ENCODE assay signal across 12 cellular contexts in the genomic region with DNA sequence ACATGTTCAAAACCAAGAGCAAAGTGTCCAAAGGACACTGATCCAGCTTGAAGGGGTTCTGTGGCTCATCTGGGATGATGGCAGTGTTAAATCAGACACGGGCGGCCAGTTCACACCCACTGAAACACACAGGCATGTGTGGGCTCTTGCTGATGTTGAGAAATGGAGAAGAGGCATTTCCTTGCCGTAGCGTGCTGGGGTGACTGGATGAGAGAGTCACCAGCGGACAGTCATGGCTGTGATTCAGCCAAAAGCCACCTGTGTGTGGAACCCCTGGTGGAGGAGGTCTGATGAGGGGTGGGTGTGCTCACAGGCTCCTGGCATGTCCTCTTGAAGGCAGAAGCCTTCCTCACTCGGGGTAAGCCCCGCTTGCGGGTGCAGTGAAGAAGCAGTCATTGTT. TPM values are rescaled to one million over a fixed set of nuclear protein-coding genes. Genes with fewer than 3 reads are reported as not detected.
DNase-seq lines count a peak whose midpoint lies in the region; ATAC-seq, FAIRE-seq and TF ChIP-seq lines count a peak whose summit lies in the region.
"Had no signal": no experiment of that assay in that cellular context is flagged by ENCODE, and none has a peak within 500 bp of the region (broad histone marks: within the 10 kb centered on the region; RNA-seq: fewer than 3 reads in every experiment).

No MANE protein-coding gene starts in this region.

- intact Hi-C loops in endothelial cell of umbilical vein (cut with micrococcal nuclease) = no loop called here

- TF ChIP-seq POLR2A in endothelial cell of umbilical vein (IDR thresholded peaks at IDR 0.05; ENCODE audit: low read depth, low read length) = no peak

- peaks cover 47% of the 10 kb centered on the region for H3K4me1 Mint-ChIP-seq in stimulated activated memory B cell treated with anti-CD40 and anti-IgM and Interleukin-4, amounts not matched to agents 10 μg/mL and 1 μg/mL and 100 μg/mL, for 72 hours

- H3K9me3 ChIP-seq in endothelial cell of umbilical vein (replicated peaks; ENCODE audit: control insufficient read depth, insufficient read depth, low read length) = peaks cover 4% of the 10 kb centered on the region

- no TSS peak for BruUV-seq in endothelial cell of umbilical vein (replicated peaks; lab: Mats Ljungman, UMichigan)

- TF ChIP-seq CTCF in endothelial cell of umbilical vein (IDR thresholded peaks at IDR 0.05; ENCODE audit: extremely low read depth in 1 of 2, insufficient read depth in 1 of 2, low read depth in 1 of 2, low read length in 2 of 2) = no peak

- no peaks in the 10 kb centered on the region for H3K9me1 ChIP-seq in endothelial cell of umbilical vein (replicated peaks; ENCODE audit: control insufficient read depth, extremely low read depth, insufficient read depth, low read length)

- H3K36me3 ChIP-seq in endothelial cell of umbilical vein (ENCODE audit: control insufficient read depth in 2 of 2, extremely low read depth in 1 of 2, insufficient read depth in 2 of 2, low read length in 2 of 2) = peaks cover 10 to 41% of the 10 kb centered on the region in 2 experiments

- no peak overlapping the region for H3K4me3 ChIP-seq in endothelial cell of umbilical vein (replicated peaks in 1 of 3; ENCODE audit: insufficient read depth in 1 of 3, low read depth in 1 of 3, low read length in 3 of 3)

- ATAC-seq in stimulated activated memory B cell treated with anti-CD40 and anti-IgM and Interleukin-4, amounts not matched to agents 10 μg/mL and 1 μg/mL and 100 μg/mL, for 72 hours = no peak
- ATAC-seq in HG02642 (IDR thresholded peaks at IDR 0.05; ENCODE audit: poor library complexity, unreplicated experiment) (no peak), GM18873 (IDR thresholded peaks at IDR 0.05; ENCODE audit: low FRiP score, unreplicated experiment) (no peak)
- ATAC-seq: foreskin keratinocyte had no signal

- H3K27ac Mint-ChIP-seq in stimulated activated memory B cell treated with anti-CD40 and anti-IgM and Interleukin-4, amounts not matched to agents 10 μg/mL and 1 μg/mL and 100 μg/mL, for 72 hours = peak overlapping the region; percentile 17

- DNase-seq in activated effector memory CD4-positive, alpha-beta T cell treated with anti-CD3 and anti-CD28 coated beads, Interleukin-2, amount 50 U/mL, for 16 hours = peak; percentile 39
- DNase-seq in activated effector memory CD4-positive, alpha-beta T cell treated with Interleukin-2 at 50 U/mL for 16 hours = no peak
- DNase-seq in HuH-7.5 (ENCODE audit: low spot score) (peak; percentile 2), endothelial cell of umbilical vein (ENCODE audit: low read depth, low spot score) (no peak)
- no peak for DNase-seq in effector CD8-positive, alpha-beta T cell (lab: John Stamatoyannopoulos, UW)
- DNase-seq: DMS79, foreskin keratinocyte, NCI-H1694 had no signal

- dilution Hi-C loops in endothelial cell of umbilical vein (cut with MboI; ENCODE audit: extremely low pct_ligation_motif_present, low sequenced_read_pairs) = no loop called here

- no peaks in the 10 kb centered on the region for H3K27me3 ChIP-seq in endothelial cell of umbilical vein (ENCODE audit: control insufficient read depth in 2 of 2, insufficient read depth in 2 of 2, low read length in 2 of 2)
- H3K27me3 ChIP-seq: foreskin keratinocyte had no signal

- peaks cover 84% of the 10 kb centered on the region for H3K79me2 ChIP-seq in endothelial cell of umbilical vein (ENCODE audit: control insufficient read depth, insufficient read depth, low read length)

- H3K9me3 Mint-ChIP-seq in stimulated activated memory B cell treated with anti-CD40 and anti-IgM and Interleukin-4, amounts not matched to agents 10 μg/mL and 1 μg/mL and 100 μg/mL, for 72 hours = peaks cover 9% of the 10 kb centered on the region

- H3K9ac ChIP-seq in endothelial cell of umbilical vein (replicated peaks; ENCODE audit: extremely low read depth, insufficient read depth, low read length) = no peak overlapping the region

- H3K4me2 ChIP-seq in endothelial cell of umbilical vein (ENCODE audit: insufficient read depth, low read length) = no peak overlapping the region

- H3K4me1 ChIP-seq in endothelial cell of umbilical vein (ENCODE audit: control insufficient read depth, extremely low read depth, insufficient read depth, low read length) = peaks cover 13% of the 10 kb centered on the region

- FAIRE-seq in endothelial cell of umbilical vein (lab: Jason Lieb, UNC) = peak; percentile 46

- CTCF ChIA-PET in endothelial cell of umbilical vein (lab: Charles Lee) = no interaction called here

- no peak overlapping the region for H3K27ac ChIP-seq in endothelial cell of umbilical vein (ENCODE audit: insufficient read depth, low read depth, low read length)
- H3K27ac ChIP-seq: foreskin keratinocyte, VCaP had no signal

- no peaks in the 10 kb centered on the region for H3K27me3 Mint-ChIP-seq in stimulated activated memory B cell treated with anti-CD40 and anti-IgM and Interleukin-4, amounts not matched to agents 10 μg/mL and 1 μg/mL and 100 μg/mL, for 72 hours

- no peak overlapping the region for H2AFZ ChIP-seq in endothelial cell of umbilical vein (ENCODE audit: low read depth, low read length)

- peaks cover 16% of the 10 kb centered on the region for H4K20me1 ChIP-seq in endothelial cell of umbilical vein (replicated peaks; ENCODE audit: control insufficient read depth, extremely low read depth, insufficient read depth, low read length)

- peaks cover 54% of the 10 kb centered on the region for H3K36me3 Mint-ChIP-seq in stimulated activated memory B cell treated with anti-CD40 and anti-IgM and Interleukin-4, amounts not matched to agents 10 μg/mL and 1 μg/mL and 100 μg/mL, for 72 hours

- POLR2A ChIA-PET in endothelial cell of umbilical vein (lab: Charles Lee) = no interaction called here

- H3K4me3 Mint-ChIP-seq in stimulated activated memory B cell treated with anti-CD40 and anti-IgM and Interleukin-4, amounts not matched to agents 10 μg/mL and 1 μg/mL and 100 μg/mL, for 72 hours = no peak overlapping the region

TF ChIP-seq in endothelial cell of umbilical vein, 7 proteins besides CTCF, POLR2A, EP300 and RAD21 (continues in another document):
- TF ChIP-seq MYC (IDR thresholded peaks at IDR 0.05; ENCODE audit: low read depth, low read length) = no peak
- TF ChIP-seq FOS (IDR thresholded peaks at IDR 0.05; ENCODE audit: borderline replicate concordance, insufficient read depth, low read length) = no peak
- TF ChIP-seq POLR2AphosphoS5 (IDR thresholded peaks at IDR 0.05; ENCODE audit: insufficient read depth, low read depth, low read length) = no peak
- no peak for TF ChIP-seq JUN (IDR thresholded peaks at IDR 0.05; ENCODE audit: borderline replicate concordance, insufficient read depth, insufficient read length, low read depth)
- TF ChIP-seq EZH2 (IDR thresholded peaks at IDR 0.05; ENCODE audit: borderline replicate concordance, low read depth, low read length, severe bottlenecking) = no peak

RNA-seq across cellular contexts. Expression of a gene that starts 7.2 kb away (rescaled TPM):
- 21.7 and 23.9 TPM in 2 replicates for total RNA-seq in endothelial cell of umbilical vein
- polyA plus RNA-seq in endothelial cell of umbilical vein = 19.9 and 21.1 TPM in 2 replicates
- 14.6 and 17.1 TPM in 2 replicates for polyA plus RNA-seq in endothelial cell of umbilical vein (2011; cell fraction: cytosol; rRNA removed)
- 22.9 and 27.5 TPM in 2 replicates for polyA plus RNA-seq in endothelial cell of umbilical vein (2011; cell fraction: nucleus; rRNA removed)
- polyA plus RNA-seq in endothelial cell of umbilical vein (2012) = 12.8 and 15.1 TPM in 2 replicates
- 2.4 and 2.6 TPM in 2 replicates for polyA minus RNA-seq in endothelial cell of umbilical vein
- polyA minus RNA-seq in endothelial cell of umbilical vein (2011; cell fraction: cytosol; rRNA and poly(A)+ RNA removed) = 4.3 TPM
- polyA minus RNA-seq in endothelial cell of umbilical vein (2011; cell fraction: nucleus; rRNA and poly(A)+ RNA removed) = 1.6 and 2.8 TPM in 2 replicates

RNA-seq across cellular contexts. Expression of a gene that starts 13.2 kb away (rescaled TPM):
- total RNA-seq in endothelial cell of umbilical vein = 57.0 and 58.7 TPM in 2 replicates
- polyA plus RNA-seq in endothelial cell of umbilical vein = 155 and 287 TPM in 2 replicates
- polyA plus RNA-seq in endothelial cell of umbilical vein (2011; cell fraction: cytosol; rRNA removed) = 84.5 and 110 TPM in 2 replicates
- polyA plus RNA-seq in endothelial cell of umbilical vein (2011; cell fraction: nucleus; rRNA removed) = 103 and 115 TPM in 2 replicates
- polyA plus RNA-seq in endothelial cell of umbilical vein (2012) = 43.4 and 51.1 TPM in 2 replicates
- 35.6 and 46.6 TPM in 2 replicates for polyA minus RNA-seq in endothelial cell of umbilical vein
- polyA minus RNA-seq in endothelial cell of umbilical vein (2011; cell fraction: cytosol; rRNA and poly(A)+ RNA removed) = 56.2 TPM
- 13.6 and 18.8 TPM in 2 replicates for polyA minus RNA-seq in endothelial cell of umbilical vein (2011; cell fraction: nucleus; rRNA and poly(A)+ RNA removed)

RNA-seq across cellular contexts. Expression of a gene that starts 13.4 kb away (rescaled TPM):
- total RNA-seq in endothelial cell of umbilical vein = 488 and 499 TPM in 2 replicates
- polyA plus RNA-seq in endothelial cell of umbilical vein = 844 and 1,054 TPM in 2 replicates
- 724 and 860 TPM in 2 replicates for polyA plus RNA-seq in endothelial cell of umbilical vein (2011; cell fraction: cytosol; rRNA removed)
- 433 and 446 TPM in 2 replicates for polyA plus RNA-seq in endothelial cell of umbilical vein (2011; cell fraction: nucleus; rRNA removed)
- 473 and 510 TPM in 2 replicates for polyA plus RNA-seq in endothelial cell of umbilical vein (2012)
- 691 and 797 TPM in 2 replicates for polyA minus RNA-seq in endothelial cell of umbilical vein
- 221 TPM for polyA minus RNA-seq in endothelial cell of umbilical vein (2011; cell fraction: cytosol; rRNA and poly(A)+ RNA removed)
- polyA minus RNA-seq in endothelial cell of umbilical vein (2011; cell fraction: nucleus; rRNA and poly(A)+ RNA removed) = 130 and 181 TPM in 2 replicates

RNA-seq across cellular contexts. Expression of a gene that starts 44.1 kb away (rescaled TPM):
- total RNA-seq in endothelial cell of umbilical vein = 237 and 239 TPM in 2 replicates
- 742 and 822 TPM in 2 replicates for polyA plus RNA-seq in endothelial cell of umbilical vein
- 294 and 443 TPM in 2 replicates for polyA plus RNA-seq in endothelial cell of umbilical vein (2011; cell fraction: cytosol; rRNA removed)
- polyA plus RNA-seq in endothelial cell of umbilical vein (2011; cell fraction: nucleus; rRNA removed) = 325 and 344 TPM in 2 replicates
- polyA plus RNA-seq in endothelial cell of umbilical vein (2012) = 161 and 241 TPM in 2 replicates
- 140 and 214 TPM in 2 replicates for polyA minus RNA-seq in endothelial cell of umbilical vein
- polyA minus RNA-seq in endothelial cell of umbilical vein (2011; cell fraction: cytosol; rRNA and poly(A)+ RNA removed) = 74.7 TPM
- polyA minus RNA-seq in endothelial cell of umbilical vein (2011; cell fraction: nucleus; rRNA and poly(A)+ RNA removed) = 61.4 and 97.7 TPM in 2 replicates

RNA-seq across cellular contexts. Expression of a gene that starts 53.8 kb away (rescaled TPM):
- 0.90 and 1.2 TPM in 2 replicates for total RNA-seq in endothelial cell of umbilical vein
- polyA plus RNA-seq in endothelial cell of umbilical vein = 0.58 and 0.75 TPM in 2 replicates
- 0.30 and 0.47 TPM in 2 replicates for polyA plus RNA-seq in endothelial cell of umbilical vein (2011; cell fraction: cytosol; rRNA removed)
- polyA plus RNA-seq in endothelial cell of umbilical vein (2011; cell fraction: nucleus; rRNA removed) = 0.66 and 0.72 TPM in 2 replicates
- 0.57 and 0.59 TPM in 2 replicates for polyA plus RNA-seq in endothelial cell of umbilical vein (2012)
- polyA minus RNA-seq in endothelial cell of umbilical vein = 0.56 and 1.00 TPM in 2 replicates
- polyA minus RNA-seq in endothelial cell of umbilical vein (2011; cell fraction: cytosol; rRNA and poly(A)+ RNA removed) = 0.41 TPM
- 0.34 and 0.53 TPM in 2 replicates for polyA minus RNA-seq in endothelial cell of umbilical vein (2011; cell fraction: nucleus; rRNA and poly(A)+ RNA removed)

Comparison
In these comparisons a context has a peak if more than half of its experiments do, and no peak if none do; other contexts are left out.
1. DNase-seq: peak in activated effector memory CD4-positive, alpha-beta T cell treated with anti-CD3 and anti-CD28 coated beads, Interleukin-2, amount 50 U/mL, for 16 hours (single experiment) and HuH-7.5 (single experiment); none in activated effector memory CD4-positive, alpha-beta T cell treated with Interleukin-2 at 50 U/mL for 16 hours (single experiment), endothelial cell of umbilical vein (single experiment) and effector CD8-positive, alpha-beta T cell (single experiment).